Comparison of ENCODE assay signal across 8 cellular contexts in genomic region chr19:47227347-47228167, GRCh38.
DNase-seq lines count a peak whose midpoint lies in the region; ATAC-seq and TF ChIP-seq lines count a peak whose summit lies in the region.

No MANE protein-coding gene starts in this region.

- H3K27me3 Mint-ChIP-seq in effector memory CD8-positive, alpha-beta T cell = no peaks in the 10 kb centered on the region
- no peaks in the 10 kb centered on the region for H3K27me3 Mint-ChIP-seq in stimulated activated naive CD8-positive, alpha-beta T cell treated with anti-CD3 and anti-CD28 coated beads, Interleukin-15, amount 100 ng/mL, for 72 hours

- ATAC-seq in effector memory CD8-positive, alpha-beta T cell (replicated peaks) = no peak
- peak; percentile 50 for ATAC-seq in stimulated activated naive CD8-positive, alpha-beta T cell treated with anti-CD3 and anti-CD28 coated beads, Interleukin-15, amount 100 ng/mL, for 72 hours
- no peak for ATAC-seq in HG02970 (IDR thresholded peaks at IDR 0.05; ENCODE audit: low FRiP score, unreplicated experiment)

- H3K9me3 Mint-ChIP-seq in effector memory CD8-positive, alpha-beta T cell = no peaks in the 10 kb centered on the region
- no peaks in the 10 kb centered on the region for H3K9me3 Mint-ChIP-seq in stimulated activated naive CD8-positive, alpha-beta T cell treated with anti-CD3 and anti-CD28 coated beads, Interleukin-15, amount 100 ng/mL, for 72 hours

- H3K27ac Mint-ChIP-seq in effector memory CD8-positive, alpha-beta T cell = peak overlapping the region in 1 of 2 donors; percentile 86
- H3K27ac Mint-ChIP-seq in stimulated activated naive CD8-positive, alpha-beta T cell treated with anti-CD3 and anti-CD28 coated beads, Interleukin-15, amount 100 ng/mL, for 72 hours = peak overlapping the region; percentile 94 to 100

- H3K27ac ChIP-seq in VCaP = peak overlapping the region; percentile 86; the same call in 1 of the 2 replicates

- peaks cover 20 to 26% of the 10 kb centered on the region in 2 donors for H3K4me1 Mint-ChIP-seq in effector memory CD8-positive, alpha-beta T cell (ENCODE audit: low read depth in 2 of 2)
- peaks cover 29% of the 10 kb centered on the region for H3K4me1 Mint-ChIP-seq in stimulated activated naive CD8-positive, alpha-beta T cell treated with anti-CD3 and anti-CD28 coated beads, Interleukin-15, amount 100 ng/mL, for 72 hours

- no peak for TF ChIP-seq CTCF in VCaP (conservative IDR thresholded peaks at IDR 0.05)

- DNase-seq in stimulated activated CD4-positive, alpha-beta T cell treated with anti-CD3 and anti-CD28 coated beads, Interleukin-15, amount 100 ng/mL, for 24 hours = peak; percentile 59
- DNase-seq in stimulated activated CD4-positive, alpha-beta T cell treated with anti-CD3 and anti-CD28 coated beads, Interleukin-12 subunit alpha, Interleukin-12 subunit beta, amount 100 ng/mL, for 4 hours = no peak
- peak; percentile 69 for DNase-seq in NAMALWA (ENCODE audit: low spot score)
- DNase-seq in effector memory CD8-positive, alpha-beta T cell = peak in 2 of 3 experiments; percentile 27 to 31
- peak; percentile 74 for DNase-seq in medulla oblongata (ENCODE audit: extremely low spot score)
- DNase-seq in stimulated activated naive CD8-positive, alpha-beta T cell treated with anti-CD3 and anti-CD28 coated beads, Interleukin-15, amount 100 ng/mL, for 72 hours = peak; percentile 77 to 91

- H3K36me3 Mint-ChIP-seq in effector memory CD8-positive, alpha-beta T cell (ENCODE audit: insufficient read depth) = peaks cover 53% of the 10 kb centered on the region

- no peak overlapping the region for H3K4me3 Mint-ChIP-seq in effector memory CD8-positive, alpha-beta T cell
- H3K4me3 Mint-ChIP-seq in stimulated activated naive CD8-positive, alpha-beta T cell treated with anti-CD3 and anti-CD28 coated beads, Interleukin-15, amount 100 ng/mL, for 72 hours = peak overlapping the region; percentile 89 to 94

Comparison
In these comparisons a context has a peak if more than half of its experiments do, and no peak if none do; other contexts are left out.
1. H3K4me3 Mint-ChIP-seq: peak in stimulated activated naive CD8-positive, alpha-beta T cell treated with anti-CD3 and anti-CD28 coated beads, Interleukin-15, amount 100 ng/mL, for 72 hours (2 of 2); none in effector memory CD8-positive, alpha-beta T cell (0 of 2).